1 cellular context compared by ENCODE assay signal in genomic region chr11:75326439-75326810, GRCh38.
TF ChIP-seq lines count a peak whose summit lies in the region.

No MANE protein-coding gene starts in this region.

TF ChIP-seq in GM12878, 131 proteins besides CTCF, POLR2A, EP300 and RAD21 (continued from another document):
- TF ChIP-seq ZNF622 (IDR thresholded peaks at IDR 0.05) (no peak), SUZ12 (IDR thresholded peaks at IDR 0.05; ENCODE audit: unreplicated experiment) (no peak), PKNOX1 (IDR thresholded peaks at IDR 0.05) (peak; percentile 17; the same call in 1 of the 2 replicates), JUND (IDR thresholded peaks at IDR 0.05; ENCODE audit: low read depth, low read length) (no peak), SP1 (IDR thresholded peaks at IDR 0.05; ENCODE audit: low read depth, low read length) (no peak), IKZF2 (IDR thresholded peaks at IDR 0.05) (no peak), ATF7 (IDR thresholded peaks at IDR 0.05; ENCODE audit: low read depth) (0 out of 2 replicates have a peak, but pooled peaks have one; percentile 18), ZBTB33 (IDR thresholded peaks at IDR 0.05) (no peak)
- TF ChIP-seq, protein P1, sequence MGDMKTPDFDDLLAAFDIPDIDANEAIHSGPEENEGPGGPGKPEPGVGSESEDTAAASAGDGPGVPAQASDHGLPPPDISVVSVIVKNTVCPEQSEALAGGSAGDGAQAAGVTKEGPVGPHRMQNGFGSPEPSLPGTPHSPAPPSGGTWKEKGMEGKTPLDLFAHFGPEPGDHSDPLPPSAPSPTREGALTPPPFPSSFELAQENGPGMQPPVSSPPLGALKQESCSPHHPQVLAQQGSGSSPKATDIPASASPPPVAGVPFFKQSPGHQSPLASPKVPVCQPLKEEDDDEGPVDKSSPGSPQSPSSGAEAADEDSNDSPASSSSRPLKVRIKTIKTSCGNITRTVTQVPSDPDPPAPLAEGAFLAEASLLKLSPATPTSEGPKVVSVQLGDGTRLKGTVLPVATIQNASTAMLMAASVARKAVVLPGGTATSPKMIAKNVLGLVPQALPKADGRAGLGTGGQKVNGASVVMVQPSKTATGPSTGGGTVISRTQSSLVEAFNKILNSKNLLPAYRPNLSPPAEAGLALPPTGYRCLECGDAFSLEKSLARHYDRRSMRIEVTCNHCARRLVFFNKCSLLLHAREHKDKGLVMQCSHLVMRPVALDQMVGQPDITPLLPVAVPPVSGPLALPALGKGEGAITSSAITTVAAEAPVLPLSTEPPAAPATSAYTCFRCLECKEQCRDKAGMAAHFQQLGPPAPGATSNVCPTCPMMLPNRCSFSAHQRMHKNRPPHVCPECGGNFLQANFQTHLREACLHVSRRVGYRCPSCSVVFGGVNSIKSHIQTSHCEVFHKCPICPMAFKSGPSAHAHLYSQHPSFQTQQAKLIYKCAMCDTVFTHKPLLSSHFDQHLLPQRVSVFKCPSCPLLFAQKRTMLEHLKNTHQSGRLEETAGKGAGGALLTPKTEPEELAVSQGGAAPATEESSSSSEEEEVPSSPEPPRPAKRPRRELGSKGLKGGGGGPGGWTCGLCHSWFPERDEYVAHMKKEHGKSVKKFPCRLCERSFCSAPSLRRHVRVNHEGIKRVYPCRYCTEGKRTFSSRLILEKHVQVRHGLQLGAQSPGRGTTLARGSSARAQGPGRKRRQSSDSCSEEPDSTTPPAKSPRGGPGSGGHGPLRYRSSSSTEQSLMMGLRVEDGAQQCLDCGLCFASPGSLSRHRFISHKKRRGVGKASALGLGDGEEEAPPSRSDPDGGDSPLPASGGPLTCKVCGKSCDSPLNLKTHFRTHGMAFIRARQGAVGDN (IDR thresholded peaks at IDR 0.05), result no peak
